25 cellular contexts compared by ENCODE assay signal in the genomic region with DNA sequence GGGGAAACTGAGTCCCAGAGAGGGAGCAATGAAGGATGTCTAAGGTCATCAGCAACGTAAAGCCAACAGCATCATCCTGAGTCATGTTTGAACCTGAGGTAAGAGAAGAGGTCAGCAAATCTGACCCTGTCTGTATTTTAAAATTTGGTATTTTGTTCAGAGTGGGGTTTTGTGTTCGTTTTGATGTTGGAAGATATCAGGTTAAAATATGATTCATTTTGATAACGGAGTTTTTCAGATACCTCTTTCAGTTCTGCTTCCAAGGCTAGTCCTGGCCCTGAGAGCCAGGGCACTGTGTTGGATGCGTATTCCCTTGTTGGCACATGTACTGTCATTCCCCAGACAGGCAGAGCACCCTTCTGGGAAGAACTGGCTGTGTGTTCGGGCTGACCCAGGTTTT.
"Had no signal": no experiment of that assay in that cellular context is flagged by ENCODE, and none has a peak within 500 bp of the region (broad histone marks: within the 10 kb centered on the region; RNA-seq: fewer than 3 reads in every experiment).

No MANE protein-coding gene starts in this region.

- H3K36me3 Mint-ChIP-seq: activated naive CD4-positive, alpha-beta T cell treated with anti-CD3 and anti-CD28 coated beads, Interleukin-2, amount 50 U/mL, for 24 hours had no signal

- H3K36me3 ChIP-seq: brain microvascular endothelial cell, gastrocnemius medialis, left ventricle myocardium inferior, upper lobe of left lung had no signal

- H3K9ac ChIP-seq: parathyroid adenoma had no signal

- ATAC-seq: activated CD8-positive, alpha-beta T cell treated with anti-CD3 and anti-CD28 coated beads, Interleukin-2, amount 10 ng/mL, durations not matched to agents 7 days and 5 days; esophagus mucosa; gastrocnemius medialis; mucosa of descending colon; stimulated activated naive CD8-positive, alpha-beta T cell treated with anti-CD3 and anti-CD28 coated beads, Interleukin-15, amount 100 ng/mL, for 72 hours had no signal

- H3K27me3 ChIP-seq: brain microvascular endothelial cell, upper lobe of left lung had no signal

- H3K9me3 ChIP-seq: gastrocnemius medialis, left ventricle myocardium inferior, mucosa of descending colon, upper lobe of left lung had no signal

- H3K4me3 ChIP-seq: gastrocnemius medialis, left ventricle myocardium inferior, mucosa of descending colon, upper lobe of left lung had no signal

- H3K9me3 Mint-ChIP-seq: activated naive CD4-positive, alpha-beta T cell treated with anti-CD3 and anti-CD28 coated beads, Interleukin-2, amount 50 U/mL, for 24 hours; activated T-helper 1 cell treated with anti-CD3 and anti-CD28 coated beads, Interleukin-12 subunit alpha, Interleukin-12 subunit beta, Interleukin-2, Interleukin-4 antibody, amounts not matched to agents 30 ng/mL and 10 ng/mL and 1 ng/mL, durations not matched to agents 14 hours and 24 hours and 36 hours; central memory CD8-positive, alpha-beta T cell; nephron progenitor cell; stimulated activated naive CD8-positive, alpha-beta T cell treated with anti-CD3 and anti-CD28 coated beads, Interleukin-15, amount 100 ng/mL, for 72 hours had no signal

- H3K27ac Mint-ChIP-seq: activated CD8-positive, alpha-beta T cell treated with anti-CD3 and anti-CD28 coated beads, Interleukin-2, amount 10 ng/mL, durations not matched to agents 7 days and 5 days; activated naive CD4-positive, alpha-beta T cell treated with anti-CD3 and anti-CD28 coated beads, Interleukin-2, amount 50 U/mL, for 24 hours; activated T-helper 1 cell treated with anti-CD3 and anti-CD28 coated beads, Interleukin-12 subunit alpha, Interleukin-12 subunit beta, Interleukin-2, Interleukin-4 antibody, amounts not matched to agents 30 ng/mL and 10 ng/mL and 1 ng/mL, durations not matched to agents 14 hours and 24 hours and 36 hours had no signal

- H3K27ac ChIP-seq: brain microvascular endothelial cell, gastrocnemius medialis, left ventricle myocardium inferior, parathyroid adenoma, upper lobe of left lung had no signal

- H3K4me3 Mint-ChIP-seq: activated CD8-positive, alpha-beta T cell treated with anti-CD3 and anti-CD28 coated beads, Interleukin-2, amount 10 ng/mL, durations not matched to agents 7 days and 5 days; activated naive CD4-positive, alpha-beta T cell treated with anti-CD3 and anti-CD28 coated beads, Interleukin-2, amount 50 U/mL, for 24 hours; activated T-helper 1 cell treated with anti-CD3 and anti-CD28 coated beads, Interleukin-12 subunit alpha, Interleukin-12 subunit beta, Interleukin-2, Interleukin-4 antibody, amounts not matched to agents 30 ng/mL and 10 ng/mL and 1 ng/mL, durations not matched to agents 14 hours and 24 hours and 36 hours; central memory CD8-positive, alpha-beta T cell; stimulated activated naive CD8-positive, alpha-beta T cell treated with anti-CD3 and anti-CD28 coated beads, Interleukin-15, amount 100 ng/mL, for 72 hours had no signal

- H3K4me1 ChIP-seq: gastrocnemius medialis, parathyroid adenoma, upper lobe of left lung had no signal

- H3K4me1 Mint-ChIP-seq: activated naive CD4-positive, alpha-beta T cell treated with anti-CD3 and anti-CD28 coated beads, Interleukin-2, amount 50 U/mL, for 24 hours; central memory CD8-positive, alpha-beta T cell; stimulated activated naive CD8-positive, alpha-beta T cell treated with anti-CD3 and anti-CD28 coated beads, Interleukin-15, amount 100 ng/mL, for 72 hours had no signal

- DNase-seq: activated CD4-positive, alpha-beta T cell treated with anti-CD3 and anti-CD28 coated beads for 1 hour; activated CD4-positive, alpha-beta T cell treated with anti-CD3 and anti-CD28 coated beads, Interleukin-2, amount 50 U/mL, for 1 hour; activated CD8-positive, alpha-beta T cell treated with anti-CD3 and anti-CD28 coated beads, Interleukin-2, amount 10 ng/mL, durations not matched to agents 7 days and 5 days; activated gamma-delta T cell; anterior cingulate cortex; brain microvascular endothelial cell; effector memory CD4-positive, alpha-beta T cell; gastrocnemius medialis; hippocampal formation; kidney glomerular epithelial cell; left ventricle myocardium inferior; mucosa of descending colon; nephron progenitor cell; nucleus accumbens; right cardiac atrium; stimulated activated CD4-positive, alpha-beta T cell treated with anti-CD3 and anti-CD28 coated beads, Interleukin-12 subunit alpha, Interleukin-12 subunit beta, amount 100 ng/mL, for 4 hours; stimulated activated CD4-positive, alpha-beta T cell treated with anti-CD3 and anti-CD28 coated beads, Interleukin-1b, Interleukin-23, amount 100 ng/mL, for 48 hours; stimulated activated naive CD8-positive, alpha-beta T cell treated with anti-CD3 and anti-CD28 coated beads, Interleukin-15, amount 100 ng/mL, for 72 hours; T-helper 9 cell; upper lobe of left lung had no signal
